ENCODE assay signal across 1 cellular context in genomic region chr16:3065069-3065741, GRCh38.
TF ChIP-seq lines count a peak whose summit lies in the region.

A gene with protein sequence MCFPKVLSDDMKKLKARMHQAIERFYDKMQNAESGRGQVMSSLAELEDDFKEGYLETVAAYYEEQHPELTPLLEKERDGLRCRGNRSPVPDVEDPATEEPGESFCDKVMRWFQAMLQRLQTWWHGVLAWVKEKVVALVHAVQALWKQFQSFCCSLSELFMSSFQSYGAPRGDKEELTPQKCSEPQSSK (plus strand): TSS chr16:3065640. CDS start chr16:3065812, 172 bp downstream.

TF ChIP-seq in HepG2, 621 proteins besides CTCF, POLR2A, EP300 and RAD21 (continued from another document and continues in another):
- TF ChIP-seq JARID2 (CRISPR knock-in tag; IDR thresholded peaks at IDR 0.05; ENCODE audit: insufficient replicate concordance) (no peak), E2F2 (CRISPR knock-in tag; IDR thresholded peaks at IDR 0.05; ENCODE audit: borderline replicate concordance) (0 out of 2 replicates have a peak, but pooled peaks have one; percentile 77), DPF2 (CRISPR knock-in tag; IDR thresholded peaks at IDR 0.05; ENCODE audit: borderline replicate concordance, low read depth) (no peak), CENPX (CRISPR knock-in tag; IDR thresholded peaks at IDR 0.05) (no peak), ZNF329 (CRISPR knock-in tag; IDR thresholded peaks at IDR 0.05; ENCODE audit: low read depth) (no peak), HMGA1 (CRISPR knock-in tag; conservative IDR thresholded peaks at IDR 0.05) (no peak), RXRB (CRISPR knock-in tag; IDR thresholded peaks at IDR 0.05; ENCODE audit: borderline replicate concordance) (peak; percentile 89), TSC22D2 (CRISPR knock-in tag; IDR thresholded peaks at IDR 0.05; ENCODE audit: borderline replicate concordance) (no peak), ZNF598 (CRISPR knock-in tag; IDR thresholded peaks at IDR 0.05; ENCODE audit: borderline replicate concordance) (peak; percentile 77; the same call in 1 of the 2 replicates), EED (CRISPR knock-in tag; IDR thresholded peaks at IDR 0.05) (no peak), AKAP8 (CRISPR knock-in tag; IDR thresholded peaks at IDR 0.05) (no peak; the same call in 1 of the 2 replicates), ZFP41 (CRISPR knock-in tag; IDR thresholded peaks at IDR 0.05; ENCODE audit: borderline replicate concordance) (no peak), HOXA7 (CRISPR knock-in tag; IDR thresholded peaks at IDR 0.05) (no peak), WIZ (CRISPR knock-in tag; IDR thresholded peaks at IDR 0.05) (no peak), FOXK2 (IDR thresholded peaks at IDR 0.05) (no peak), ZNF883 (CRISPR knock-in tag; IDR thresholded peaks at IDR 0.05; ENCODE audit: not compliant biosample characterization) (peak; percentile 43), CCDC6 (CRISPR knock-in tag; IDR thresholded peaks at IDR 0.05) (no peak), TEAD3 (CRISPR knock-in tag; optimal IDR thresholded peaks at IDR 0.05; ENCODE audit: borderline replicate concordance) (peak; percentile 89), NFKB2 (CRISPR knock-in tag; IDR thresholded peaks at IDR 0.05; ENCODE audit: borderline replicate concordance) (no peak), ZNF280B (CRISPR knock-in tag; IDR thresholded peaks at IDR 0.05; ENCODE audit: borderline replicate concordance) (no peak), SRSF4 (IDR thresholded peaks at IDR 0.05; ENCODE audit: low read depth, low read length, poor library complexity, severe bottlenecking) (no peak), KLF11 (CRISPR knock-in tag; IDR thresholded peaks at IDR 0.05) (peak; percentile 57), MEF2D (CRISPR knock-in tag; IDR thresholded peaks at IDR 0.05) (peak; percentile 52; the same call in 1 of the 2 replicates), SP140L (CRISPR knock-in tag; IDR thresholded peaks at IDR 0.05; ENCODE audit: borderline replicate concordance) (no peak), ZNF232 (CRISPR knock-in tag; IDR thresholded peaks at IDR 0.05; ENCODE audit: borderline replicate concordance) (peak; percentile 70; the same call in 1 of the 2 replicates), ZNF816 (CRISPR knock-in tag; IDR thresholded peaks at IDR 0.05; ENCODE audit: borderline replicate concordance) (no peak), SP1 (IDR thresholded peaks at IDR 0.05) (no peak), SP1 (CRISPR knock-in tag; IDR thresholded peaks at IDR 0.05) (no peak), MYC (CRISPR knock-in tag; IDR thresholded peaks at IDR 0.05; ENCODE audit: borderline replicate concordance) (peak; percentile 77; the same call in 1 of the 2 replicates), JUNB (CRISPR knock-in tag; IDR thresholded peaks at IDR 0.05; ENCODE audit: borderline replicate concordance) (peak; percentile 24), ZNF180 (CRISPR knock-in tag; IDR thresholded peaks at IDR 0.05; ENCODE audit: borderline replicate concordance, low read depth) (no peak), RORA (CRISPR knock-in tag; IDR thresholded peaks at IDR 0.05) (no peak), DMAP1 (CRISPR knock-in tag; IDR thresholded peaks at IDR 0.05) (peak; percentile 82), SKI (IDR thresholded peaks at IDR 0.05; ENCODE audit: partially characterized antibody) (no peak), ZNF253 (CRISPR knock-in tag; IDR thresholded peaks at IDR 0.05; ENCODE audit: borderline replicate concordance) (no peak), ZKSCAN5 (CRISPR knock-in tag; IDR thresholded peaks at IDR 0.05) (no peak), PTBP1 (IDR thresholded peaks at IDR 0.05; ENCODE audit: low read depth, low read length, poor library complexity, severe bottlenecking) (no peak), RFX1 (IDR thresholded peaks at IDR 0.05) (no peak), ZNF12 (CRISPR knock-in tag; IDR thresholded peaks at IDR 0.05) (no peak), RBFOX2 (IDR thresholded peaks at IDR 0.05; ENCODE audit: low read depth, low read length) (no peak), GABPB1 (CRISPR knock-in tag; IDR thresholded peaks at IDR 0.05) (peak; percentile 72), SMC3 (IDR thresholded peaks at IDR 0.05; ENCODE audit: low read length) (no peak), HIVEP1 (CRISPR knock-in tag; IDR thresholded peaks at IDR 0.05) (peak; percentile 100), GZF1 (CRISPR knock-in tag; IDR thresholded peaks at IDR 0.05) (no peak), KDM2A (CRISPR knock-in tag; IDR thresholded peaks at IDR 0.05; ENCODE audit: borderline replicate concordance, low read depth) (peak; percentile 65), ZNF660 (CRISPR knock-in tag; IDR thresholded peaks at IDR 0.05; ENCODE audit: borderline replicate concordance, low read depth) (no peak), TMF1 (CRISPR knock-in tag; IDR thresholded peaks at IDR 0.05; ENCODE audit: low read depth) (0 out of 2 replicates have a peak, but pooled peaks have one; percentile 33), TCF7L2 (IDR thresholded peaks at IDR 0.05; ENCODE audit: low read depth, low read length) (no peak), RFXAP (CRISPR knock-in tag; IDR thresholded peaks at IDR 0.05; ENCODE audit: borderline replicate concordance) (no peak), ZNF605 (CRISPR knock-in tag; IDR thresholded peaks at IDR 0.05) (no peak; the same call in 1 of the 2 replicates), LCORL (IDR thresholded peaks at IDR 0.05) (no peak), LCORL (CRISPR knock-in tag; IDR thresholded peaks at IDR 0.05) (peak; percentile 96)
- TF ChIP-seq, protein P1, sequence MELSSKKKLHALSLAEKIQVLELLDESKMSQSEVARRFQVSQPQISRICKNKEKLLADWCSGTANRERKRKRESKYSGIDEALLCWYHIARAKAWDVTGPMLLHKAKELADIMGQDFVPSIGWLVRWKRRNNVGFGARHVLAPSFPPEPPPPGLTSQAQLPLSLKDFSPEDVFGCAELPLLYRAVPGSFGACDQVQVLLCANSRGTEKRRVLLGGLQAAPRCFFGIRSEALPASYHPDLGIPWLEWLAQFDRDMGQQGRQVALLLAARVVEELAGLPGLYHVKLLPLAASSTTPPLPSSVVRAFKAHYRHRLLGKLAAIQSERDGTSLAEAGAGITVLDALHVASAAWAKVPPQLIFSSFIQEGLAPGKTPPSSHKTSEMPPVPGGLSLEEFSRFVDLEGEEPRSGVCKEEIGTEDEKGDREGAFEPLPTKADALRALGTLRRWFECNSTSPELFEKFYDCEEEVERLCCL (CRISPR knock-in tag; IDR thresholded peaks at IDR 0.05; ENCODE audit: borderline replicate concordance): no peak
- TF ChIP-seq, protein P2, sequence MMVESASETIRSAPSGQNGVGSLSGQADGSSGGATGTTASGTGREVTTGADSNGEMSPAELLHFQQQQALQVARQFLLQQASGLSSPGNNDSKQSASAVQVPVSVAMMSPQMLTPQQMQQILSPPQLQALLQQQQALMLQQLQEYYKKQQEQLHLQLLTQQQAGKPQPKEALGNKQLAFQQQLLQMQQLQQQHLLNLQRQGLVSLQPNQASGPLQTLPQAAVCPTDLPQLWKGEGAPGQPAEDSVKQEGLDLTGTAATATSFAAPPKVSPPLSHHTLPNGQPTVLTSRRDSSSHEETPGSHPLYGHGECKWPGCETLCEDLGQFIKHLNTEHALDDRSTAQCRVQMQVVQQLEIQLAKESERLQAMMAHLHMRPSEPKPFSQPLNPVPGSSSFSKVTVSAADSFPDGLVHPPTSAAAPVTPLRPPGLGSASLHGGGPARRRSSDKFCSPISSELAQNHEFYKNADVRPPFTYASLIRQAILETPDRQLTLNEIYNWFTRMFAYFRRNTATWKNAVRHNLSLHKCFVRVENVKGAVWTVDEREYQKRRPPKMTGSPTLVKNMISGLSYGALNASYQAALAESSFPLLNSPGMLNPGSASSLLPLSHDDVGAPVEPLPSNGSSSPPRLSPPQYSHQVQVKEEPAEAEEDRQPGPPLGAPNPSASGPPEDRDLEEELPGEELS (CRISPR knock-in tag; IDR thresholded peaks at IDR 0.05): peak; percentile 35; the same call in 1 of the 2 replicates
- TF ChIP-seq, protein P3, sequence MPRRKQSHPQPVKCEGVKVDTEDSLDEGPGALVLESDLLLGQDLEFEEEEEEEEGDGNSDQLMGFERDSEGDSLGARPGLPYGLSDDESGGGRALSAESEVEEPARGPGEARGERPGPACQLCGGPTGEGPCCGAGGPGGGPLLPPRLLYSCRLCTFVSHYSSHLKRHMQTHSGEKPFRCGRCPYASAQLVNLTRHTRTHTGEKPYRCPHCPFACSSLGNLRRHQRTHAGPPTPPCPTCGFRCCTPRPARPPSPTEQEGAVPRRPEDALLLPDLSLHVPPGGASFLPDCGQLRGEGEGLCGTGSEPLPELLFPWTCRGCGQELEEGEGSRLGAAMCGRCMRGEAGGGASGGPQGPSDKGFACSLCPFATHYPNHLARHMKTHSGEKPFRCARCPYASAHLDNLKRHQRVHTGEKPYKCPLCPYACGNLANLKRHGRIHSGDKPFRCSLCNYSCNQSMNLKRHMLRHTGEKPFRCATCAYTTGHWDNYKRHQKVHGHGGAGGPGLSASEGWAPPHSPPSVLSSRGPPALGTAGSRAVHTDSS (CRISPR knock-in tag; conservative IDR thresholded peaks at IDR 0.05): no peak
- TF ChIP-seq, protein P4, sequence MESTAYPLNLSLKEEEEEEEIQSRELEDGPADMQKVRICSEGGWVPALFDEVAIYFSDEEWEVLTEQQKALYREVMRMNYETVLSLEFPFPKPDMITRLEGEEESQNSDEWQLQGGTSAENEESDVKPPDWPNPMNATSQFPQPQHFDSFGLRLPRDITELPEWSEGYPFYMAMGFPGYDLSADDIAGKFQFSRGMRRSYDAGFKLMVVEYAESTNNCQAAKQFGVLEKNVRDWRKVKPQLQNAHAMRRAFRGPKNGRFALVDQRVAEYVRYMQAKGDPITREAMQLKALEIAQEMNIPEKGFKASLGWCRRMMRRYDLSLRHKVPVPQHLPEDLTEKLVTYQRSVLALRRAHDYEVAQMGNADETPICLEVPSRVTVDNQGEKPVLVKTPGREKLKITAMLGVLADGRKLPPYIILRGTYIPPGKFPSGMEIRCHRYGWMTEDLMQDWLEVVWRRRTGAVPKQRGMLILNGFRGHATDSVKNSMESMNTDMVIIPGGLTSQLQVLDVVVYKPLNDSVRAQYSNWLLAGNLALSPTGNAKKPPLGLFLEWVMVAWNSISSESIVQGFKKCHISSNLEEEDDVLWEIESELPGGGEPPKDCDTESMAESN (CRISPR knock-in tag; conservative IDR thresholded peaks at IDR 0.05): 0 out of 2 replicates have a peak, but pooled peaks have one; percentile 34
- TF ChIP-seq, protein P5, sequence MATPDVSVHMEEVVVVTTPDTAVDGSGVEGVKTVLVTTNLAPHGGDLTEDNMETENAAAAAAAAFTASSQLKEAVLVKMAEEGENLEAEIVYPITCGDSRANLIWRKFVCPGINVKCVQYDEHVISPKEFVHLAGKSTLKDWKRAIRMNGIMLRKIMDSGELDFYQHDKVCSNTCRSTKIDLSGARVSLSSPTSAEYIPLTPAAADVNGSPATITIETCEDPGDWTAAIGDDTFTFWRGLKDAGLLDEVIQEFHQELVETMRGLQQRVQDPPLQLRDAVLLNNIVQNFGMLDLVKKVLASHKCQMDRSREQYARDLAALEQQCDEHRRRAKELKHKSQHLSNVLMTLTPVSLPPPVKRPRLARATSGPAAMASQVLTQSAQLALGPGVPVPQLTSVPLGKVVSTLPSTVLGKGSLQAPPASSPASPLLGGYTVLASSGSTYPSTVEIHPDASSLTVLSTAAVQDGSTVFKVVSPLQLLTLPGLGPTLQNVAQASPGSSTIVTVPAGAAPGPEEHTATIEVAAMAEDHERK (CRISPR knock-in tag; IDR thresholded peaks at IDR 0.05; ENCODE audit: low read depth): no peak
- TF ChIP-seq, protein P6, sequence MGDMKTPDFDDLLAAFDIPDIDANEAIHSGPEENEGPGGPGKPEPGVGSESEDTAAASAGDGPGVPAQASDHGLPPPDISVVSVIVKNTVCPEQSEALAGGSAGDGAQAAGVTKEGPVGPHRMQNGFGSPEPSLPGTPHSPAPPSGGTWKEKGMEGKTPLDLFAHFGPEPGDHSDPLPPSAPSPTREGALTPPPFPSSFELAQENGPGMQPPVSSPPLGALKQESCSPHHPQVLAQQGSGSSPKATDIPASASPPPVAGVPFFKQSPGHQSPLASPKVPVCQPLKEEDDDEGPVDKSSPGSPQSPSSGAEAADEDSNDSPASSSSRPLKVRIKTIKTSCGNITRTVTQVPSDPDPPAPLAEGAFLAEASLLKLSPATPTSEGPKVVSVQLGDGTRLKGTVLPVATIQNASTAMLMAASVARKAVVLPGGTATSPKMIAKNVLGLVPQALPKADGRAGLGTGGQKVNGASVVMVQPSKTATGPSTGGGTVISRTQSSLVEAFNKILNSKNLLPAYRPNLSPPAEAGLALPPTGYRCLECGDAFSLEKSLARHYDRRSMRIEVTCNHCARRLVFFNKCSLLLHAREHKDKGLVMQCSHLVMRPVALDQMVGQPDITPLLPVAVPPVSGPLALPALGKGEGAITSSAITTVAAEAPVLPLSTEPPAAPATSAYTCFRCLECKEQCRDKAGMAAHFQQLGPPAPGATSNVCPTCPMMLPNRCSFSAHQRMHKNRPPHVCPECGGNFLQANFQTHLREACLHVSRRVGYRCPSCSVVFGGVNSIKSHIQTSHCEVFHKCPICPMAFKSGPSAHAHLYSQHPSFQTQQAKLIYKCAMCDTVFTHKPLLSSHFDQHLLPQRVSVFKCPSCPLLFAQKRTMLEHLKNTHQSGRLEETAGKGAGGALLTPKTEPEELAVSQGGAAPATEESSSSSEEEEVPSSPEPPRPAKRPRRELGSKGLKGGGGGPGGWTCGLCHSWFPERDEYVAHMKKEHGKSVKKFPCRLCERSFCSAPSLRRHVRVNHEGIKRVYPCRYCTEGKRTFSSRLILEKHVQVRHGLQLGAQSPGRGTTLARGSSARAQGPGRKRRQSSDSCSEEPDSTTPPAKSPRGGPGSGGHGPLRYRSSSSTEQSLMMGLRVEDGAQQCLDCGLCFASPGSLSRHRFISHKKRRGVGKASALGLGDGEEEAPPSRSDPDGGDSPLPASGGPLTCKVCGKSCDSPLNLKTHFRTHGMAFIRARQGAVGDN (CRISPR knock-in tag; IDR thresholded peaks at IDR 0.05): peak; percentile 98
- TF ChIP-seq, protein P7, sequence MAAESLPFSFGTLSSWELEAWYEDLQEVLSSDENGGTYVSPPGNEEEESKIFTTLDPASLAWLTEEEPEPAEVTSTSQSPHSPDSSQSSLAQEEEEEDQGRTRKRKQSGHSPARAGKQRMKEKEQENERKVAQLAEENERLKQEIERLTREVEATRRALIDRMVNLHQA (CRISPR knock-in tag; IDR thresholded peaks at IDR 0.05): no peak
